In the genomic region with DNA sequence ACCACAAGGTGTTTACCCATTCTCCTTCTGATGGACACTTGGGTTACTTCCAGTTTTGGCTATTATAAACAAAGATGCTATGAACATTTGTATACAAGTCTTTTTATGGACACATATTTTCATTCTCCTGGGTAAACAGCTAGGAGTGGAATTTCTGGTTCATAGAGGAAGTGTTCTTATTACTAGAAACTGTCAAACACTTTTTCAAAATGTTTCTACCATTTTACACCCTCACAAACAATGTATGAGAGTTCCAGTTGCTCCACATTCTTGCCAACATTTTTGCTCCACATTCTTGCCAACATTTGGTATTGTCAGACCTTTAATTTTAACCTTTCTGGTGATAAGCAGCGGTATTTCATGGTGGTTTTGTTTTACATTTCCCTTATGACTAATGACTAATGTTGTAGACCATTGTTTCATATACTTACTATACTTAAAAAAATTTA, we compare ENCODE assay signal across 17 cellular contexts. TPM values are rescaled to one million over a fixed set of nuclear protein-coding genes. Genes with fewer than 3 reads are reported as not detected.
DNase-seq lines count a peak whose midpoint lies in the region; ATAC-seq and TF ChIP-seq lines count a peak whose summit lies in the region.
"Had no signal": no experiment of that assay in that cellular context is flagged by ENCODE, and none has a peak within 500 bp of the region (broad histone marks: within the 10 kb centered on the region; RNA-seq: fewer than 3 reads in every experiment).

No MANE protein-coding gene starts in this region.

- intact Hi-C loops in activated CD8-positive, alpha-beta T cell treated with anti-CD3 and anti-CD28 coated beads for 36 hours (cut with micrococcal nuclease): no loop called here
- intact Hi-C loops in MCF 10A (cut with micrococcal nuclease) (loop anchor here (2.0 to 10.0 kb wide), 2 partner anchors 17 to 159 kb away; a partner anchor contains a TSS), vagina (cut with DNase I) (no loop called here), head of caudate nucleus (cut with DNase I) (no loop called here), uterus (cut with DNase I; ENCODE audit: low total_unique reads) (no loop called here)

- H3K27ac ChIP-seq in vagina (peak overlapping the region; percentile 53), uterus (no peak overlapping the region)
- H3K27ac ChIP-seq: pancreas, SK-N-MC had no signal

- H3K4me3 Mint-ChIP-seq in activated CD8-positive, alpha-beta T cell treated with anti-CD3 and anti-CD28 coated beads, Interleukin-2, amount 10 ng/mL, durations not matched to agents 7 days and 5 days: no peak overlapping the region
- no peak overlapping the region for H3K4me3 Mint-ChIP-seq in activated CD8-positive, alpha-beta T cell treated with anti-CD3 and anti-CD28 coated beads for 36 hours
- no peak overlapping the region for H3K4me3 Mint-ChIP-seq in MCF 10A (ENCODE audit: unreplicated experiment)
- no peak overlapping the region for H3K4me3 Mint-ChIP-seq in mesothelial cell of epicardium

- no TSS peak for BruUV-seq in MCF 10A (replicated peaks; lab: Mats Ljungman, UMichigan)

- no peak for ATAC-seq in activated CD8-positive, alpha-beta T cell treated with anti-CD3 and anti-CD28 coated beads, Interleukin-2, amount 10 ng/mL, durations not matched to agents 7 days and 5 days
- ATAC-seq in activated CD8-positive, alpha-beta T cell treated with anti-CD3 and anti-CD28 coated beads for 36 hours: no peak
- ATAC-seq: pancreas had no signal

- H3K4me3 ChIP-seq in vagina (no peak overlapping the region), uterus (no peak overlapping the region)
- H3K4me3 ChIP-seq: pancreas, SK-N-MC had no signal

- no peak for TF ChIP-seq CTCF in activated CD8-positive, alpha-beta T cell treated with anti-CD3 and anti-CD28 coated beads for 36 hours (IDR thresholded peaks at IDR 0.05)
- TF ChIP-seq CTCF in MCF 10A (IDR thresholded peaks at IDR 0.05; ENCODE audit: unreplicated experiment): no peak
- no peak for TF ChIP-seq CTCF in vagina (IDR thresholded peaks at IDR 0.05)
- TF ChIP-seq CTCF in uterus (IDR thresholded peaks at IDR 0.05): no peak
- TF ChIP-seq CTCF in mesothelial cell of epicardium (IDR thresholded peaks at IDR 0.05; ENCODE audit: unreplicated experiment): no peak

- H3K36me3 Mint-ChIP-seq in activated CD8-positive, alpha-beta T cell treated with anti-CD3 and anti-CD28 coated beads, Interleukin-2, amount 10 ng/mL, durations not matched to agents 7 days and 5 days (ENCODE audit: low read depth): peaks cover 9% of the 10 kb centered on the region
- H3K36me3 Mint-ChIP-seq in activated CD8-positive, alpha-beta T cell treated with anti-CD3 and anti-CD28 coated beads for 36 hours (ENCODE audit: low read depth): no peaks in the 10 kb centered on the region
- H3K36me3 Mint-ChIP-seq in MCF 10A (ENCODE audit: insufficient read depth, unreplicated experiment) (peaks cover 31% of the 10 kb centered on the region), mesothelial cell of epicardium (no peaks in the 10 kb centered on the region)

- H3K4me1 ChIP-seq in vagina (peaks cover 27% of the 10 kb centered on the region), uterus (peaks cover 0 to 11% of the 10 kb centered on the region in 2 donors)

- DNase-seq in activated CD8-positive, alpha-beta T cell treated with anti-CD3 and anti-CD28 coated beads, Interleukin-2, amount 10 ng/mL, durations not matched to agents 7 days and 5 days: no peak
- DNase-seq in activated CD8-positive, alpha-beta T cell treated with anti-CD3 and anti-CD28 coated beads for 36 hours: no peak
- DNase-seq in MCF 10A (ENCODE audit: unreplicated experiment) (peak; percentile 70), kidney tubule cell (ENCODE audit: low spot score) (peak; percentile 69), vagina (ENCODE audit: extremely low spot score in 2 of 2) (no peak), head of caudate nucleus (no peak), uterus (no peak), mesothelial cell of epicardium (ENCODE audit: low spot score in 2 of 2, unreplicated experiment in 2 of 2) (no peak)
- DNase-seq: ACHN; DMS53; NCI-H1105; NCI-H526 treated with DMSO at 0.1 percent for 48 hours; pancreas; stimulated activated CD4-positive, alpha-beta T cell treated with anti-CD3 and anti-CD28 coated beads, Interleukin-2, amount 100 ng/mL, for 48 hours; stimulated activated naive CD4-positive, alpha-beta T cell had no signal

- H3K27ac Mint-ChIP-seq in activated CD8-positive, alpha-beta T cell treated with anti-CD3 and anti-CD28 coated beads, Interleukin-2, amount 10 ng/mL, durations not matched to agents 7 days and 5 days: peak overlapping the region; percentile 25
- H3K27ac Mint-ChIP-seq in activated CD8-positive, alpha-beta T cell treated with anti-CD3 and anti-CD28 coated beads for 36 hours: no peak overlapping the region
- peak overlapping the region; percentile 34 for H3K27ac Mint-ChIP-seq in MCF 10A (ENCODE audit: low read depth, unreplicated experiment)
- no peak overlapping the region for H3K27ac Mint-ChIP-seq in mesothelial cell of epicardium
- H3K27ac Mint-ChIP-seq: activated T-helper 2 cell treated with anti-CD3 and anti-CD28 coated beads, Interferon-gamma antibody, Interleukin-2, Interleukin-4, amounts not matched to agents 10 μg/mL and 5 μg/mL and 100 μg/mL, durations not matched to agents 14 hours and 24 hours and 36 hours had no signal

- peaks cover 45% of the 10 kb centered on the region for H3K4me1 Mint-ChIP-seq in activated CD8-positive, alpha-beta T cell treated with anti-CD3 and anti-CD28 coated beads, Interleukin-2, amount 10 ng/mL, durations not matched to agents 7 days and 5 days (ENCODE audit: low read depth)
- peaks cover 19% of the 10 kb centered on the region for H3K4me1 Mint-ChIP-seq in activated CD8-positive, alpha-beta T cell treated with anti-CD3 and anti-CD28 coated beads for 36 hours (ENCODE audit: low read depth)
- H3K4me1 Mint-ChIP-seq in MCF 10A (ENCODE audit: insufficient read depth, unreplicated experiment) (peaks cover 35% of the 10 kb centered on the region), mesothelial cell of epicardium (peaks cover 3% of the 10 kb centered on the region)

- H3K27me3 ChIP-seq in vagina (no peaks in the 10 kb centered on the region), uterus (no peaks in the 10 kb centered on the region)
- H3K27me3 ChIP-seq: pancreas had no signal

- H3K9me3 ChIP-seq in vagina (no peaks in the 10 kb centered on the region), uterus (no peaks in the 10 kb centered on the region)
- H3K9me3 ChIP-seq: pancreas had no signal

- no peaks in the 10 kb centered on the region for H3K36me3 ChIP-seq in vagina
- no peaks in the 10 kb centered on the region for H3K36me3 ChIP-seq in uterus
- H3K36me3 ChIP-seq: pancreas had no signal

- no peaks in the 10 kb centered on the region for H3K9me3 Mint-ChIP-seq in activated CD8-positive, alpha-beta T cell treated with anti-CD3 and anti-CD28 coated beads, Interleukin-2, amount 10 ng/mL, durations not matched to agents 7 days and 5 days (ENCODE audit: insufficient read depth)
- H3K9me3 Mint-ChIP-seq in activated CD8-positive, alpha-beta T cell treated with anti-CD3 and anti-CD28 coated beads for 36 hours: peaks cover 4% of the 10 kb centered on the region
- H3K9me3 Mint-ChIP-seq in MCF 10A (ENCODE audit: unreplicated experiment) (no peaks in the 10 kb centered on the region), mesothelial cell of epicardium (peaks cover 4% of the 10 kb centered on the region)
- H3K9me3 Mint-ChIP-seq: activated T-helper 2 cell treated with anti-CD3 and anti-CD28 coated beads, Interferon-gamma antibody, Interleukin-2, Interleukin-4, amounts not matched to agents 10 μg/mL and 5 μg/mL and 100 μg/mL, durations not matched to agents 14 hours and 24 hours and 36 hours had no signal

- CTCF ChIA-PET in activated CD8-positive, alpha-beta T cell treated with anti-CD3 and anti-CD28 coated beads, Interleukin-2, amount 10 ng/mL, durations not matched to agents 7 days and 5 days (lab: Charles Lee): interaction anchor here (1.2 to 4.4 kb wide), 4 partner anchors 13 to 80 kb away, joined by 4 to 40 read pairs (median 9); no protein-coding TSS in a partner anchor
- CTCF ChIA-PET in activated CD8-positive, alpha-beta T cell treated with anti-CD3 and anti-CD28 coated beads for 36 hours (lab: Charles Lee): interaction anchor here (0.6 to 8.0 kb wide), 6 partner anchors 9 to 286 kb away, joined by 3 to 62 read pairs (median 10); a partner anchor contains a TSS
- CTCF ChIA-PET in MCF 10A (lab: Yijun Ruan, JAX): interaction anchor here (0.6 to 8.0 kb wide), 12 partner anchors 11 to 719 kb away, joined by 3 to 69 read pairs (median 4); no protein-coding TSS in a partner anchor

- POLR2A ChIA-PET in activated CD8-positive, alpha-beta T cell treated with anti-CD3 and anti-CD28 coated beads, Interleukin-2, amount 10 ng/mL, durations not matched to agents 7 days and 5 days (lab: Charles Lee): interaction anchor here (0.6 to 1.4 kb wide), 3 partner anchors 14 to 354 kb away, joined by 3 to 5 read pairs (median 4); a partner anchor contains a TSS
- POLR2A ChIA-PET in activated CD8-positive, alpha-beta T cell treated with anti-CD3 and anti-CD28 coated beads for 36 hours (lab: Charles Lee): interaction anchor here (0.6 to 1.0 kb wide), 2 partner anchors 11 to 373 kb away, joined by 3 to 4 read pairs; no protein-coding TSS in a partner anchor
- POLR2A ChIA-PET in MCF 10A (lab: Yijun Ruan, JAX): interaction anchor here (0.6 to 4.0 kb wide), 17 partner anchors 9 to 508 kb away, joined by 3 to 58 read pairs (median 8); a partner anchor contains a TSS

- H3K27me3 Mint-ChIP-seq in activated CD8-positive, alpha-beta T cell treated with anti-CD3 and anti-CD28 coated beads, Interleukin-2, amount 10 ng/mL, durations not matched to agents 7 days and 5 days (ENCODE audit: low read depth): peaks cover 5% of the 10 kb centered on the region
- peaks cover 6% of the 10 kb centered on the region for H3K27me3 Mint-ChIP-seq in activated CD8-positive, alpha-beta T cell treated with anti-CD3 and anti-CD28 coated beads for 36 hours
- H3K27me3 Mint-ChIP-seq in MCF 10A (ENCODE audit: insufficient read depth, unreplicated experiment) (no peaks in the 10 kb centered on the region), mesothelial cell of epicardium (ENCODE audit: low read depth) (no peaks in the 10 kb centered on the region)

- TF ChIP-seq POLR2A in vagina (IDR thresholded peaks at IDR 0.05) (no peak), uterus (IDR thresholded peaks at IDR 0.05) (no peak)

RNA-seq across cellular contexts. Expression of a gene that starts 28.4 kb away (rescaled TPM):
- total RNA-seq in activated CD8-positive, alpha-beta T cell treated with anti-CD3 and anti-CD28 coated beads, Interleukin-2, amount 10 ng/mL, durations not matched to agents 7 days and 5 days: 10 to 100 TPM; 24.2 to 25.3 TPM
- 10 to 100 TPM; 19.2 to 23.5 TPM for total RNA-seq in activated CD8-positive, alpha-beta T cell treated with anti-CD3 and anti-CD28 coated beads for 36 hours
- total RNA-seq in MCF 10A (2022) (20.0 and 36.6 TPM in 2 replicates), vagina (56.2 TPM), uterus (100 to 1,000 TPM in 2 of 4 donors, 10 to 100 TPM in 2; 46.6 to 147 (median 99.5) TPM), mesothelial cell of epicardium (94.9 to 112 TPM (median 105 TPM) in 3 replicates)

Comparison
In these comparisons a context has a peak if more than half of its experiments do, and no peak if none do; other contexts are left out.
1. H3K27ac Mint-ChIP-seq: peak in activated CD8-positive, alpha-beta T cell treated with anti-CD3 and anti-CD28 coated beads, Interleukin-2, amount 10 ng/mL, durations not matched to agents 7 days and 5 days (single experiment) and MCF 10A (single experiment); none in activated CD8-positive, alpha-beta T cell treated with anti-CD3 and anti-CD28 coated beads for 36 hours (single experiment) and mesothelial cell of epicardium (single experiment).
2. DNase-seq: peak in MCF 10A (single experiment) and kidney tubule cell (single experiment); none in activated CD8-positive, alpha-beta T cell treated with anti-CD3 and anti-CD28 coated beads, Interleukin-2, amount 10 ng/mL, durations not matched to agents 7 days and 5 days (single experiment), activated CD8-positive, alpha-beta T cell treated with anti-CD3 and anti-CD28 coated beads for 36 hours (single experiment), vagina (0 of 2), head of caudate nucleus (0 of 42), uterus (0 of 2) and mesothelial cell of epicardium (0 of 2).